ENCODE assay signal across 8 cellular contexts in the genomic region with DNA sequence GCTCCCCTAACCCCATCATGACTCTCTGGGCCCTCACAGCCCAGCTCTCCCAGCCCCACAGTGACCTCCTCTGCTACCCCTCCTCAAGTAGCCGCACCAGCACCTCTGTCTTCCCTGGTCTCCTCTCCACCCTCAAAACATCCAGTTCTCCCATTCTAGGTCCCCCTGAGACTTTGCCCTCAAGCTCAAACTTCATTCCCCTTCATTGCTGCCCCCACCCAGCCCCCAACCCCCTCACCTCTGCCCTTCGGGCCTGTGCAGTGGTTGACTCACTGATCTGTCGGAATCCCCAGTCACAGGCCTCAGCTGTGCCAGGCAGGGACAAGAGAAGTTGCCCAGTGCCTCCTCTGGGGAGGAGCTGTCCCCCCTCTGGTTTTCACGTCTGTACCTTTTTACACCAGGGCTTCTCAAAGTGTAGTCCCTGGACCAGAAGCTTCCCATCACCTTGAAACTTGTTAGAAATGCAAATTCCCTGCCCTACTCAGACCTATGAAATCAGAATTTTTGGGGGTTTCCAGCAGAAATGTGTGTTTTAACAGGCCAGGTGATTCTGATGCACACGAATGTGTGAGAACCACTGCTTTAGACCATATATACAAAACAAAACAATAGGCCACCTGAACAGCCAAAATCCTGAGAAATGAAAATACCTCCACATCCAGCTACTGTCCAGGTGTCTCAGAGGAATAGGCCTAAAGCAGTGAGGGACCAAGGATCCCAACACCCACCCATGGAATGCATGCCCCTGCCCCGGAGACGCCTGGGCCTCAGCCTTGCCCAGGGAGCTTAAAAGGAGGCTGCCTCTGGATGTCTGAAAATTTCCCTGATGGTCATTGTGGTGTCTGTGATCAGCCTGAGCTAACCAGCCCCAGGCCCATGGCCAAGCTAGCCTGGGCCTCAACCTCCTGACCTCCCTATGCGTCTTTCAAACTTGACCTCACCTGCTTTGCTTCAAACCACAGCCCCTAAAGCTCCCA. TPM values are rescaled to one million over a fixed set of nuclear protein-coding genes. Genes with fewer than 3 reads are reported as not detected.
DNase-seq lines count a peak whose midpoint lies in the region; ATAC-seq and TF ChIP-seq lines count a peak whose summit lies in the region.

No MANE protein-coding gene starts in this region.

- H3K27me3 Mint-ChIP-seq in IgD-negative memory B cell (peaks cover 11% of the 10 kb centered on the region), neural progenitor cell (ENCODE audit: insufficient read depth, low read depth) (peaks cover 14% of the 10 kb centered on the region)

- H3K36me3 ChIP-seq in BLaER1 = no peaks in the 10 kb centered on the region
- H3K36me3 ChIP-seq in neural progenitor cell = no peaks in the 10 kb centered on the region

- H3K27ac ChIP-seq in BLaER1 (peak overlapping the region; percentile 44; the same call in 1 of the 2 replicates), cingulate gyrus (ENCODE audit: low read depth, low read length) (peak overlapping the region; percentile 39), neural progenitor cell (no peak overlapping the region)

- TF ChIP-seq CTCF in neural progenitor cell (IDR thresholded peaks at IDR 0.05) = no peak

- H3K9ac ChIP-seq in BLaER1 (no peak overlapping the region), neural progenitor cell (no peak overlapping the region)

- no peak for ATAC-seq in GM19452 (IDR thresholded peaks at IDR 0.05; ENCODE audit: unreplicated experiment)

- no peaks in the 10 kb centered on the region for H3F3A ChIP-seq in neural progenitor cell (ENCODE audit: low read depth)

- H3K36me3 Mint-ChIP-seq in IgD-negative memory B cell (no peaks in the 10 kb centered on the region), neural progenitor cell (no peaks in the 10 kb centered on the region)

- H3K27me3 ChIP-seq in BLaER1 (no peaks in the 10 kb centered on the region), neural progenitor cell (peaks cover 15% of the 10 kb centered on the region)

- H3K9me3 ChIP-seq in BLaER1 (peaks cover 11% of the 10 kb centered on the region), neural progenitor cell (ENCODE audit: low read depth) (no peaks in the 10 kb centered on the region)

- no peaks in the 10 kb centered on the region for H4K20me1 ChIP-seq in BLaER1
- no peaks in the 10 kb centered on the region for H4K20me1 ChIP-seq in neural progenitor cell (ENCODE audit: low read depth)

- H3K4me1 Mint-ChIP-seq in IgD-negative memory B cell = peaks cover 4 to 8% (median 8%) of the 10 kb centered on the region in 3 donors
- peaks cover 21% of the 10 kb centered on the region for H3K4me1 Mint-ChIP-seq in neural progenitor cell

- H3K4me3 ChIP-seq in BLaER1 (peak overlapping the region; percentile 84), neural progenitor cell (no peak overlapping the region)

- peak overlapping the region; percentile 70 to 86 (median 76) for H3K4me3 Mint-ChIP-seq in IgD-negative memory B cell
- peak overlapping the region; percentile 85 for H3K4me3 Mint-ChIP-seq in neural progenitor cell

- H3K4me1 ChIP-seq in BLaER1 = peaks cover 24% of the 10 kb centered on the region
- no peaks in the 10 kb centered on the region for H3K4me1 ChIP-seq in neural progenitor cell

- H3K9me3 Mint-ChIP-seq in IgD-negative memory B cell (no peaks in the 10 kb centered on the region), neural progenitor cell (peaks cover 6% of the 10 kb centered on the region)

- peak overlapping the region; percentile 94 for H3K4me2 ChIP-seq in BLaER1
- H3K4me2 ChIP-seq in neural progenitor cell = peak overlapping the region; percentile 68

- no peak for DNase-seq in neural progenitor cell (ENCODE audit: low spot score)
- no peak for DNase-seq in NCI-H146 (lab: John Stamatoyannopoulos, UW)
- DNase-seq in NCI-H2171 treated with DMSO at 0.1 percent for 48 hours (lab: John Stamatoyannopoulos, UW) = no peak
- no peak for DNase-seq in RPMI8226

- H3K79me2 ChIP-seq in neural progenitor cell (ENCODE audit: low read depth) = no peaks in the 10 kb centered on the region

- peak overlapping the region in 1 of 3 donors; percentile 64 for H3K27ac Mint-ChIP-seq in IgD-negative memory B cell
- peak overlapping the region; percentile 94 for H3K27ac Mint-ChIP-seq in neural progenitor cell

- H2AFZ ChIP-seq in neural progenitor cell (replicated peaks) = peak overlapping the region; percentile 92

RNA-seq across cellular contexts. Expression of gene DOK4, which starts 0.9 kb away (rescaled TPM):
- polyA plus RNA-seq in IgD-negative memory B cell = 0.46 TPM
- 10.5 and 27.4 TPM in 2 replicates for total RNA-seq in neural progenitor cell (ENCODE audit: low replicate concordance)

RNA-seq across cellular contexts. Expression of gene POLR2C, which starts 24.7 kb away (rescaled TPM):
- polyA plus RNA-seq in IgD-negative memory B cell = 28.3 TPM
- total RNA-seq in neural progenitor cell (ENCODE audit: low replicate concordance) = 58.4 and 97.4 TPM in 2 replicates

RNA-seq across cellular contexts. Expression of gene COQ9, which starts 39.9 kb away (rescaled TPM):
- 25.6 TPM for polyA plus RNA-seq in IgD-negative memory B cell
- total RNA-seq in neural progenitor cell (ENCODE audit: low replicate concordance) = 20.2 and 20.3 TPM in 2 replicates

RNA-seq across cellular contexts. Expression of gene CIAPIN1, which starts 40.0 kb away (rescaled TPM):
- 41.2 TPM for polyA plus RNA-seq in IgD-negative memory B cell
- 89.2 and 95.9 TPM in 2 replicates for total RNA-seq in neural progenitor cell (ENCODE audit: low replicate concordance)

RNA-seq across cellular contexts. Expression of gene CCDC102A, which starts 49.2 kb away (rescaled TPM):
- polyA plus RNA-seq in IgD-negative memory B cell = 15.1 TPM
- total RNA-seq in neural progenitor cell (ENCODE audit: low replicate concordance) = 3.9 and 12.8 TPM in 2 replicates
